Comparison of ENCODE assay signal across 1 cellular context in the genomic region with DNA sequence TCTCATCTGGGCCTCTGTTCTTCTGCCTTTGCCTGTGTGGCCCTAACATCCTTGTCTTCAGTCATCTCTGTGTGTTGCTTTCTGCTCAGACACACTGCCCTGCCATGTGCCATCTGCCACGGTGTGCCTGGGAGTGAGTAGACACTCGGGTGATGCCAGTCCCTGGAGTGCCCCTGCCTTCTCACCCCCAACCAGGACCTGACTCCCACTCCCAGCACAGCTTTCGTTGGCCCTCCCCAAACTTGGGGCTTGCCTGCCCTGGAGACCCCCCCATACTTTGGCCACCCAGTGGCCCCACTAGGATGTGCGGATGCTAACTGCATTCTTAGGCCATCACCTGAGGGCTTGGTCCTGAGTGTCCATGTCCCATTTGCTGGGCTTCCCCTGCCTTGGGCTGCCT.
TF ChIP-seq lines count a peak whose summit lies in the region.

No MANE protein-coding gene starts in this region.

TF ChIP-seq in H1, 55 proteins besides CTCF, POLR2A, EP300 and RAD21:
- TF ChIP-seq CEBPB (IDR thresholded peaks at IDR 0.05; ENCODE audit: low read depth, low read length) (no peak), SIX5 (IDR thresholded peaks at IDR 0.05; ENCODE audit: low read depth, low read length) (no peak), GTF2F1 (IDR thresholded peaks at IDR 0.05; ENCODE audit: borderline replicate concordance, low read depth, low read length) (no peak), EZH2 (IDR thresholded peaks at IDR 0.05; ENCODE audit: low read depth, low read length, severe bottlenecking) (no peak), SAP30 (IDR thresholded peaks at IDR 0.05; ENCODE audit: insufficient read depth, insufficient replicate concordance, low read length) (no peak), SIN3A (conservative IDR thresholded peaks at IDR 0.05 in 1 of 2, IDR thresholded peaks at IDR 0.05 in 1 of 2; ENCODE audit: low read depth in 1 of 2, low read length in 2 of 2) (no peak), FOSL1 (IDR thresholded peaks at IDR 0.05; ENCODE audit: insufficient read depth, low read depth, low read length) (no peak), MAX (IDR thresholded peaks at IDR 0.05) (no peak), TBP (IDR thresholded peaks at IDR 0.05; ENCODE audit: low read depth, low read length) (no peak), MAFK (IDR thresholded peaks at IDR 0.05; ENCODE audit: low read depth, low read length) (no peak), SRF (IDR thresholded peaks at IDR 0.05; ENCODE audit: low read depth, low read length) (no peak), POU5F1 (IDR thresholded peaks at IDR 0.05; ENCODE audit: low read depth, low read length) (no peak), TEAD4 (IDR thresholded peaks at IDR 0.05; ENCODE audit: low read depth, low read length) (no peak), JUN (IDR thresholded peaks at IDR 0.05; ENCODE audit: low read depth, low read length) (no peak), BACH1 (IDR thresholded peaks at IDR 0.05; ENCODE audit: low read length) (no peak), SP2 (IDR thresholded peaks at IDR 0.05; ENCODE audit: low read length) (no peak), HDAC2 (IDR thresholded peaks at IDR 0.05; ENCODE audit: borderline replicate concordance in 1 of 2, low read depth in 2 of 2, low read length in 2 of 2) (no peak), NRF1 (IDR thresholded peaks at IDR 0.05; ENCODE audit: low read depth, low read length) (no peak), CTBP2 (IDR thresholded peaks at IDR 0.05; ENCODE audit: borderline replicate concordance, insufficient read depth, insufficient read length, low read length) (no peak)
- TF ChIP-seq, protein P1, sequence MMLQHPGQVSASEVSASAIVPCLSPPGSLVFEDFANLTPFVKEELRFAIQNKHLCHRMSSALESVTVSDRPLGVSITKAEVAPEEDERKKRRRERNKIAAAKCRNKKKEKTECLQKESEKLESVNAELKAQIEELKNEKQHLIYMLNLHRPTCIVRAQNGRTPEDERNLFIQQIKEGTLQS (IDR thresholded peaks at IDR 0.05; ENCODE audit: insufficient read depth, low read depth, low read length): no peak
